ENCODE assay signal across 26 cellular contexts in genomic region chr3:14774431-14774830, GRCh38. TPM values are rescaled to one million over a fixed set of nuclear protein-coding genes. Genes with fewer than 3 reads are reported as not detected.
DNase-seq lines count a peak whose midpoint lies in the region; ATAC-seq and TF ChIP-seq lines count a peak whose summit lies in the region.
"Had no signal": no experiment of that assay in that cellular context is flagged by ENCODE, and none has a peak within 500 bp of the region (broad histone marks: within the 10 kb centered on the region; RNA-seq: fewer than 3 reads in every experiment).

No MANE protein-coding gene starts in this region.

- H3K9me3 ChIP-seq in OCI-LY1 (ENCODE audit: low read length) (0 out of 2 replicates have a peak, but pooled peaks cover 3% of the 10 kb centered on the region), endodermal cell (ENCODE audit: control insufficient read depth, low read length) (peaks cover 8% of the 10 kb centered on the region)
- H3K9me3 ChIP-seq: MG63, thyroid gland had no signal

- no peaks in the 10 kb centered on the region for H3K9me2 ChIP-seq in OCI-LY1 (ENCODE audit: low read depth, low read length)

- H3K9ac ChIP-seq in OCI-LY1 (ENCODE audit: low read length): no peak overlapping the region
- H3K9ac ChIP-seq in endodermal cell (ENCODE audit: extremely low read depth, low read length, poor library complexity, severe bottlenecking): no peak overlapping the region

- H3K36me3 ChIP-seq in OCI-LY1 (ENCODE audit: insufficient read depth, low read length): no peaks in the 10 kb centered on the region
- H3K36me3 ChIP-seq in endodermal cell (ENCODE audit: control insufficient read depth, insufficient read depth, low read length): no peaks in the 10 kb centered on the region
- H3K36me3 ChIP-seq: breast epithelium, MG63, thyroid gland had no signal

- no peak overlapping the region for H3K4me2 ChIP-seq in OCI-LY1 (ENCODE audit: low read length)

- H3K4me1 ChIP-seq in OCI-LY1 (ENCODE audit: insufficient read depth, low read length, severe bottlenecking): peaks cover 49% of the 10 kb centered on the region
- no peaks in the 10 kb centered on the region for H3K4me1 ChIP-seq in endodermal cell (ENCODE audit: control insufficient read depth, insufficient read depth, low read length)
- H3K4me1 ChIP-seq: breast epithelium, thyroid gland had no signal

- WGBS in endodermal cell (ENCODE audit: insufficient coverage in 1 of 2, insufficient read length in 1 of 2), 2 experiments: 90 to 91% methylated on average over 8 to 12 of the region's 12 CpGs

- H3K36me3 Mint-ChIP-seq in endodermal cell (ENCODE audit: low read depth) (no peaks in the 10 kb centered on the region), osteocyte (ENCODE audit: unreplicated experiment) (no peaks in the 10 kb centered on the region)
- H3K36me3 Mint-ChIP-seq: activated naive CD4-positive, alpha-beta T cell treated with anti-CD3 and anti-CD28 coated beads, Interleukin-2, amount 10 ng/mL, durations not matched to agents 7 days and 5 days had no signal

- peak overlapping the region; percentile 62 for H3K27ac ChIP-seq in OCI-LY1 (ENCODE audit: low read depth, low read length, poor library complexity, severe bottlenecking)
- H3K27ac ChIP-seq in endodermal cell (ENCODE audit: low read depth, low read length): no peak overlapping the region
- H3K27ac ChIP-seq: breast epithelium, C4-2B, thyroid gland had no signal

- H3K4me3 Mint-ChIP-seq in endodermal cell (no peak overlapping the region), osteocyte (ENCODE audit: unreplicated experiment) (no peak overlapping the region)
- H3K4me3 Mint-ChIP-seq: activated B cell treated with CpG ODN at 0.5 μM for 24 hours; activated naive CD4-positive, alpha-beta T cell treated with anti-CD3 and anti-CD28 coated beads, Interleukin-2, amount 10 ng/mL, durations not matched to agents 7 days and 5 days had no signal

- ATAC-seq in GM19467 (IDR thresholded peaks at IDR 0.05; ENCODE audit: unreplicated experiment): no peak
- ATAC-seq: left colon, PC-3 had no signal

- H3K27ac Mint-ChIP-seq in endodermal cell (no peak overlapping the region), osteocyte (ENCODE audit: unreplicated experiment) (no peak overlapping the region)
- H3K27ac Mint-ChIP-seq: activated B cell treated with CpG ODN at 0.5 μM for 24 hours; activated naive CD4-positive, alpha-beta T cell treated with anti-CD3 and anti-CD28 coated beads, Interleukin-2, amount 10 ng/mL, durations not matched to agents 7 days and 5 days had no signal

- no peak overlapping the region for H2AFZ ChIP-seq in OCI-LY1 (ENCODE audit: low read length)

- DNase-seq in D341Med (ENCODE audit: low spot score) (peak; percentile 23), endodermal cell (peak; percentile 56), osteocyte (ENCODE audit: extremely low spot score, unreplicated experiment) (peak; percentile 77), inferior parietal cortex (ENCODE audit: extremely low spot score) (no peak), RKO (ENCODE audit: low spot score) (no peak)
- no peak for DNase-seq in activated CD4-positive, alpha-beta T cell treated with anti-CD3 and anti-CD28 coated beads for 48 hours
- DNase-seq: activated B cell treated with CpG ODN at 0.5 μM for 24 hours; activated CD4-positive, alpha-beta T cell treated with anti-CD3 and anti-CD28 coated beads, Interleukin-2, amount 50 U/mL, for 4 hours; activated naive CD4-positive, alpha-beta T cell treated with anti-CD3 and anti-CD28 coated beads, Interleukin-2, amount 10 ng/mL, durations not matched to agents 7 days and 5 days; amygdala; KBM-7; left colon; mesendoderm; MG63; NCI-H1417; NCI-H446; PC-3; SIG-M5; stimulated activated CD4-positive, alpha-beta T cell treated with anti-CD3 and anti-CD28 coated beads, Interleukin-2, amount 100 ng/mL, for 48 hours; stimulated activated naive CD4-positive, alpha-beta T cell treated with Interleukin-2 at 50 U/mL for 16 hours; thyroid gland had no signal

- H3K4me3 ChIP-seq in OCI-LY1 (ENCODE audit: low read depth, low read length, poor library complexity, severe bottlenecking): no peak overlapping the region
- no peak overlapping the region for H3K4me3 ChIP-seq in endodermal cell (ENCODE audit: low read length)
- H3K4me3 ChIP-seq: breast epithelium, MG63, thyroid gland had no signal

- H3K27me3 ChIP-seq in OCI-LY1 (ENCODE audit: insufficient read depth, low read length) (no peaks in the 10 kb centered on the region), endodermal cell (ENCODE audit: control insufficient read depth, insufficient read depth, low read length, poor library complexity, severe bottlenecking) (no peaks in the 10 kb centered on the region)
- H3K27me3 ChIP-seq: breast epithelium, MG63, thyroid gland had no signal

- no peaks in the 10 kb centered on the region for H3K27me3 Mint-ChIP-seq in endodermal cell (ENCODE audit: insufficient read depth)
- peaks cover 11% of the 10 kb centered on the region for H3K27me3 Mint-ChIP-seq in osteocyte (ENCODE audit: unreplicated experiment)
- H3K27me3 Mint-ChIP-seq: activated B cell treated with CpG ODN at 0.5 μM for 24 hours had no signal

- TF ChIP-seq CTCF in OCI-LY1 (IDR thresholded peaks at IDR 0.05; ENCODE audit: low read length) (peak; percentile 44; the same call in 1 of the 2 replicates), endodermal cell (conservative IDR thresholded peaks at IDR 0.05) (peak; percentile 38), osteocyte (IDR thresholded peaks at IDR 0.05) (no peak)

- peaks cover 9% of the 10 kb centered on the region for H3K9me3 Mint-ChIP-seq in endodermal cell
- H3K9me3 Mint-ChIP-seq in osteocyte (ENCODE audit: unreplicated experiment): peaks cover 12% of the 10 kb centered on the region
- H3K9me3 Mint-ChIP-seq: activated naive CD4-positive, alpha-beta T cell treated with anti-CD3 and anti-CD28 coated beads, Interleukin-2, amount 10 ng/mL, durations not matched to agents 7 days and 5 days had no signal

- no peaks in the 10 kb centered on the region for H3F3A ChIP-seq in OCI-LY1 (ENCODE audit: insufficient read depth, low read length)

- no peaks in the 10 kb centered on the region for H3K79me2 ChIP-seq in OCI-LY1 (ENCODE audit: insufficient read depth, low read length)

- no peaks in the 10 kb centered on the region for H4K20me1 ChIP-seq in OCI-LY1 (ENCODE audit: insufficient read depth, low read length)

- H3K4me1 Mint-ChIP-seq in endodermal cell (no peaks in the 10 kb centered on the region), osteocyte (ENCODE audit: unreplicated experiment) (no peaks in the 10 kb centered on the region)
- H3K4me1 Mint-ChIP-seq: activated B cell treated with CpG ODN at 0.5 μM for 24 hours; activated naive CD4-positive, alpha-beta T cell treated with anti-CD3 and anti-CD28 coated beads, Interleukin-2, amount 10 ng/mL, durations not matched to agents 7 days and 5 days had no signal

RNA-seq across cellular contexts. Expression of gene FGD5, which starts 44.3 kb away (rescaled TPM):
- total RNA-seq in endodermal cell (10 to 100 TPM; 15.3 to 17.0 TPM), osteocyte (not detected in 2 replicates)
- polyA plus RNA-seq in endodermal cell (2013, experiment 1 of 2): 3.0 TPM
- 2.2 TPM for polyA plus RNA-seq in endodermal cell (2013, experiment 2 of 2)
- total RNA-seq: activated B cell treated with CpG ODN at 0.5 μM for 24 hours, PC-3 had no signal
- polyA plus RNA-seq: AG04450 had no signal

Comparison
In these comparisons a context has a peak if more than half of its experiments do, and no peak if none do; other contexts are left out.
1. DNase-seq: peak in D341Med (single experiment), endodermal cell (single experiment) and osteocyte (single experiment); none in inferior parietal cortex (single experiment), RKO (single experiment) and activated CD4-positive, alpha-beta T cell treated with anti-CD3 and anti-CD28 coated beads for 48 hours (single experiment).
2. RNA of gene FGD5, which starts 44.3 kb away (total RNA-seq): 15.3 to 17.0 TPM in endodermal cell; not detected in osteocyte; every median in the first group is over 10 times any median in the second.